Comparison of ENCODE assay signal across 1 cellular context in the genomic region with DNA sequence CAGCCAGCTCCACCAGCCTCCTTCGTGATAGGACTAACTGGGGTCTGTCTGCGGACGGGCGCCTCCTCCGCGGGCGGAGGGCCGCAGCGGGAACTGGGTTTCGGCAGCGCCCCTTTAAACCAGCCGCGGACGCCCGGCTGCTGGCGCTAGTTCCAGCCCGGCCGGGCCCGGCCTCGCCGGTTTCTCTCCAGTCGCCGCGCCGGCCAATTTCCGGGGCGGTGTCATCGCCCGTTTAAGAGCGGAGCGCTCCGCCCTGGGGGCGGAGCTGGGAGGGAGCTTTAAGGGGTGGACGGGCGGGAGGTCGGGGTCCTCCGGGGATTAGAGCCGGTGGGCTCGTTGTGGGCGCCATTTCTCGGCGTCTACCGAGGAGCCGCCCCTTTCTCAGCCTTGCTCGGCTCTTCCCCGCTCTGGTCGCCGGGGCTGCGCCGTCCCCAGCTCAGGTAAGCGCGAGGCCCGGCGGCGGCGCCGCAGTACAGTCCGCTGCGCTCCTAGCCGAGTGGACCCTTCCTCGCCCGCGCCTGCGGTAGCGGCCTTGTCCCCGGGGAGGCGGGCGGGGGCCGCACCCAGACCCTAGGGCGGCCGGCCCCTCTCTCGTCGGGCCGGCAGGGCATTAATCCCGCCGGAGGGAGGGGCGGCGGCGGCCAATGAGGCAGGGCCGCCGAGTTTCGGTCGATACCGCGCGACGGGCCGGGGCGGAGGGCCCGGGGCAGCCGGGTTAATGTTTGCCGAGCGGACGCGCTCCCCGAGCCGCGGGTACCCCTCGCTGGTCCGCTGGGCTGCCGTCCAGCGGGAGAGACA.
TF ChIP-seq lines count a peak whose summit lies in the region.

A gene (plus strand): TSS at position 307 of the 798 bp plus-strand sequence. CDS start 6,008 bp downstream, outside the sequence.

TF ChIP-seq in H1, 55 proteins besides CTCF, POLR2A, EP300 and RAD21:
- TF ChIP-seq, protein P1, sequence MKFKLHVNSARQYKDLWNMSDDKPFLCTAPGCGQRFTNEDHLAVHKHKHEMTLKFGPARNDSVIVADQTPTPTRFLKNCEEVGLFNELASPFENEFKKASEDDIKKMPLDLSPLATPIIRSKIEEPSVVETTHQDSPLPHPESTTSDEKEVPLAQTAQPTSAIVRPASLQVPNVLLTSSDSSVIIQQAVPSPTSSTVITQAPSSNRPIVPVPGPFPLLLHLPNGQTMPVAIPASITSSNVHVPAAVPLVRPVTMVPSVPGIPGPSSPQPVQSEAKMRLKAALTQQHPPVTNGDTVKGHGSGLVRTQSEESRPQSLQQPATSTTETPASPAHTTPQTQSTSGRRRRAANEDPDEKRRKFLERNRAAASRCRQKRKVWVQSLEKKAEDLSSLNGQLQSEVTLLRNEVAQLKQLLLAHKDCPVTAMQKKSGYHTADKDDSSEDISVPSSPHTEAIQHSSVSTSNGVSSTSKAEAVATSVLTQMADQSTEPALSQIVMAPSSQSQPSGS (IDR thresholded peaks at IDR 0.05; ENCODE audit: low read length) = no peak
- TF ChIP-seq NANOG (IDR thresholded peaks at IDR 0.05; ENCODE audit: insufficient read depth, low read depth, low read length, poor library complexity, severe bottlenecking) = no peak
- TF ChIP-seq TAF7 (optimal IDR thresholded peaks at IDR 0.05; ENCODE audit: borderline replicate concordance, low read depth, low read length) = peak; percentile 60
- no peak for TF ChIP-seq GTF2F1 (IDR thresholded peaks at IDR 0.05; ENCODE audit: borderline replicate concordance, low read depth, low read length)
- peak; percentile 34 for TF ChIP-seq CREB1 (IDR thresholded peaks at IDR 0.05)
- no peak for TF ChIP-seq JUN (IDR thresholded peaks at IDR 0.05; ENCODE audit: low read depth, low read length)
- no peak for TF ChIP-seq CBX5 (IDR thresholded peaks at IDR 0.05; ENCODE audit: low read depth, low read length)
- TF ChIP-seq SP2 (IDR thresholded peaks at IDR 0.05; ENCODE audit: low read length) = no peak
- peak; percentile 96 for TF ChIP-seq ASH2L (IDR thresholded peaks at IDR 0.05; ENCODE audit: low read length)
- no peak for TF ChIP-seq RNF2 (IDR thresholded peaks at IDR 0.05; ENCODE audit: borderline replicate concordance, low read depth, low read length, missing control alignments, poor library complexity, severe bottlenecking)
- TF ChIP-seq, protein P2, sequence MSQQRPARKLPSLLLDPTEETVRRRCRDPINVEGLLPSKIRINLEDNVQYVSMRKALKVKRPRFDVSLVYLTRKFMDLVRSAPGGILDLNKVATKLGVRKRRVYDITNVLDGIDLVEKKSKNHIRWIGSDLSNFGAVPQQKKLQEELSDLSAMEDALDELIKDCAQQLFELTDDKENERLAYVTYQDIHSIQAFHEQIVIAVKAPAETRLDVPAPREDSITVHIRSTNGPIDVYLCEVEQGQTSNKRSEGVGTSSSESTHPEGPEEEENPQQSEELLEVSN (IDR thresholded peaks at IDR 0.05) = peak; percentile 98
- peak; percentile 75; the same call in 1 of the 2 replicates for TF ChIP-seq TCF12 (IDR thresholded peaks at IDR 0.05; ENCODE audit: low read depth, low read length)
- TF ChIP-seq, protein P3, sequence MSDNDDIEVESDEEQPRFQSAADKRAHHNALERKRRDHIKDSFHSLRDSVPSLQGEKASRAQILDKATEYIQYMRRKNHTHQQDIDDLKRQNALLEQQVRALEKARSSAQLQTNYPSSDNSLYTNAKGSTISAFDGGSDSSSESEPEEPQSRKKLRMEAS (IDR thresholded peaks at IDR 0.05) = peak; percentile 99
- TF ChIP-seq SIRT6 (IDR thresholded peaks at IDR 0.05; ENCODE audit: low read length) = no peak
- peak; percentile 90 for TF ChIP-seq SP1 (IDR thresholded peaks at IDR 0.05; ENCODE audit: low read depth, low read length)
- TF ChIP-seq CHD1 (IDR thresholded peaks at IDR 0.05; ENCODE audit: low read depth, low read length) = no peak
- TF ChIP-seq RBBP5 (IDR thresholded peaks at IDR 0.05; ENCODE audit: borderline replicate concordance, low read depth, low read length) = 0 out of 2 replicates have a peak, but pooled peaks have one; percentile 73
- no peak for TF ChIP-seq ZNF274 (IDR thresholded peaks at IDR 0.05; ENCODE audit: borderline replicate concordance, extremely low read depth, low read length)
- TF ChIP-seq TAF1 (IDR thresholded peaks at IDR 0.05; ENCODE audit: low read depth, low read length) = peak; percentile 86
- TF ChIP-seq, protein P4, sequence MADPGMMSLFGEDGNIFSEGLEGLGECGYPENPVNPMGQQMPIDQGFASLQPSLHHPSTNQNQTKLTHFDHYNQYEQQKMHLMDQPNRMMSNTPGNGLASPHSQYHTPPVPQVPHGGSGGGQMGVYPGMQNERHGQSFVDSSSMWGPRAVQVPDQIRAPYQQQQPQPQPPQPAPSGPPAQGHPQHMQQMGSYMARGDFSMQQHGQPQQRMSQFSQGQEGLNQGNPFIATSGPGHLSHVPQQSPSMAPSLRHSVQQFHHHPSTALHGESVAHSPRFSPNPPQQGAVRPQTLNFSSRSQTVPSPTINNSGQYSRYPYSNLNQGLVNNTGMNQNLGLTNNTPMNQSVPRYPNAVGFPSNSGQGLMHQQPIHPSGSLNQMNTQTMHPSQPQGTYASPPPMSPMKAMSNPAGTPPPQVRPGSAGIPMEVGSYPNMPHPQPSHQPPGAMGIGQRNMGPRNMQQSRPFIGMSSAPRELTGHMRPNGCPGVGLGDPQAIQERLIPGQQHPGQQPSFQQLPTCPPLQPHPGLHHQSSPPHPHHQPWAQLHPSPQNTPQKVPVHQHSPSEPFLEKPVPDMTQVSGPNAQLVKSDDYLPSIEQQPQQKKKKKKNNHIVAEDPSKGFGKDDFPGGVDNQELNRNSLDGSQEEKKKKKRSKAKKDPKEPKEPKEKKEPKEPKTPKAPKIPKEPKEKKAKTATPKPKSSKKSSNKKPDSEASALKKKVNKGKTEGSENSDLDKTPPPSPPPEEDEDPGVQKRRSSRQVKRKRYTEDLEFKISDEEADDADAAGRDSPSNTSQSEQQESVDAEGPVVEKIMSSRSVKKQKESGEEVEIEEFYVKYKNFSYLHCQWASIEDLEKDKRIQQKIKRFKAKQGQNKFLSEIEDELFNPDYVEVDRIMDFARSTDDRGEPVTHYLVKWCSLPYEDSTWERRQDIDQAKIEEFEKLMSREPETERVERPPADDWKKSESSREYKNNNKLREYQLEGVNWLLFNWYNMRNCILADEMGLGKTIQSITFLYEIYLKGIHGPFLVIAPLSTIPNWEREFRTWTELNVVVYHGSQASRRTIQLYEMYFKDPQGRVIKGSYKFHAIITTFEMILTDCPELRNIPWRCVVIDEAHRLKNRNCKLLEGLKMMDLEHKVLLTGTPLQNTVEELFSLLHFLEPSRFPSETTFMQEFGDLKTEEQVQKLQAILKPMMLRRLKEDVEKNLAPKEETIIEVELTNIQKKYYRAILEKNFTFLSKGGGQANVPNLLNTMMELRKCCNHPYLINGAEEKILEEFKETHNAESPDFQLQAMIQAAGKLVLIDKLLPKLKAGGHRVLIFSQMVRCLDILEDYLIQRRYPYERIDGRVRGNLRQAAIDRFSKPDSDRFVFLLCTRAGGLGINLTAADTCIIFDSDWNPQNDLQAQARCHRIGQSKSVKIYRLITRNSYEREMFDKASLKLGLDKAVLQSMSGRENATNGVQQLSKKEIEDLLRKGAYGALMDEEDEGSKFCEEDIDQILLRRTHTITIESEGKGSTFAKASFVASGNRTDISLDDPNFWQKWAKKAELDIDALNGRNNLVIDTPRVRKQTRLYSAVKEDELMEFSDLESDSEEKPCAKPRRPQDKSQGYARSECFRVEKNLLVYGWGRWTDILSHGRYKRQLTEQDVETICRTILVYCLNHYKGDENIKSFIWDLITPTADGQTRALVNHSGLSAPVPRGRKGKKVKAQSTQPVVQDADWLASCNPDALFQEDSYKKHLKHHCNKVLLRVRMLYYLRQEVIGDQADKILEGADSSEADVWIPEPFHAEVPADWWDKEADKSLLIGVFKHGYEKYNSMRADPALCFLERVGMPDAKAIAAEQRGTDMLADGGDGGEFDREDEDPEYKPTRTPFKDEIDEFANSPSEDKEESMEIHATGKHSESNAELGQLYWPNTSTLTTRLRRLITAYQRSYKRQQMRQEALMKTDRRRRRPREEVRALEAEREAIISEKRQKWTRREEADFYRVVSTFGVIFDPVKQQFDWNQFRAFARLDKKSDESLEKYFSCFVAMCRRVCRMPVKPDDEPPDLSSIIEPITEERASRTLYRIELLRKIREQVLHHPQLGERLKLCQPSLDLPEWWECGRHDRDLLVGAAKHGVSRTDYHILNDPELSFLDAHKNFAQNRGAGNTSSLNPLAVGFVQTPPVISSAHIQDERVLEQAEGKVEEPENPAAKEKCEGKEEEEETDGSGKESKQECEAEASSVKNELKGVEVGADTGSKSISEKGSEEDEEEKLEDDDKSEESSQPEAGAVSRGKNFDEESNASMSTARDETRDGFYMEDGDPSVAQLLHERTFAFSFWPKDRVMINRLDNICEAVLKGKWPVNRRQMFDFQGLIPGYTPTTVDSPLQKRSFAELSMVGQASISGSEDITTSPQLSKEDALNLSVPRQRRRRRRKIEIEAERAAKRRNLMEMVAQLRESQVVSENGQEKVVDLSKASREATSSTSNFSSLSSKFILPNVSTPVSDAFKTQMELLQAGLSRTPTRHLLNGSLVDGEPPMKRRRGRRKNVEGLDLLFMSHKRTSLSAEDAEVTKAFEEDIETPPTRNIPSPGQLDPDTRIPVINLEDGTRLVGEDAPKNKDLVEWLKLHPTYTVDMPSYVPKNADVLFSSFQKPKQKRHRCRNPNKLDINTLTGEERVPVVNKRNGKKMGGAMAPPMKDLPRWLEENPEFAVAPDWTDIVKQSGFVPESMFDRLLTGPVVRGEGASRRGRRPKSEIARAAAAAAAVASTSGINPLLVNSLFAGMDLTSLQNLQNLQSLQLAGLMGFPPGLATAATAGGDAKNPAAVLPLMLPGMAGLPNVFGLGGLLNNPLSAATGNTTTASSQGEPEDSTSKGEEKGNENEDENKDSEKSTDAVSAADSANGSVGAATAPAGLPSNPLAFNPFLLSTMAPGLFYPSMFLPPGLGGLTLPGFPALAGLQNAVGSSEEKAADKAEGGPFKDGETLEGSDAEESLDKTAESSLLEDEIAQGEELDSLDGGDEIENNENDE (IDR thresholded peaks at IDR 0.05; ENCODE audit: insufficient replicate concordance, low read length) = no peak
- no peak for TF ChIP-seq MAFK (IDR thresholded peaks at IDR 0.05; ENCODE audit: low read depth, low read length)
- TF ChIP-seq EZH2 (IDR thresholded peaks at IDR 0.05; ENCODE audit: low read depth, low read length, severe bottlenecking) = no peak
- TF ChIP-seq PHF8 (conservative IDR thresholded peaks at IDR 0.05; ENCODE audit: low read depth, low read length) = peak; percentile 96
- 0 out of 2 replicates have a peak, but pooled peaks have one; percentile 16 for TF ChIP-seq SP4 (IDR thresholded peaks at IDR 0.05; ENCODE audit: low read length)
- peak; percentile 93 for TF ChIP-seq TBP (IDR thresholded peaks at IDR 0.05; ENCODE audit: low read depth, low read length)
- TF ChIP-seq HDAC2 (IDR thresholded peaks at IDR 0.05; ENCODE audit: borderline replicate concordance in 1 of 2, low read depth in 2 of 2, low read length in 2 of 2) = no peak; a peak in 1 of 4 replicates
- TF ChIP-seq POLR2AphosphoS5 (IDR thresholded peaks at IDR 0.05; ENCODE audit: low read depth, low read length) = peak; percentile 75
- no peak for TF ChIP-seq CBX8 (IDR thresholded peaks at IDR 0.05; ENCODE audit: borderline replicate concordance, low read depth, low read length)
- TF ChIP-seq CTBP2 (IDR thresholded peaks at IDR 0.05; ENCODE audit: borderline replicate concordance, insufficient read depth, insufficient read length, low read length) = no peak
- TF ChIP-seq, protein P5, sequence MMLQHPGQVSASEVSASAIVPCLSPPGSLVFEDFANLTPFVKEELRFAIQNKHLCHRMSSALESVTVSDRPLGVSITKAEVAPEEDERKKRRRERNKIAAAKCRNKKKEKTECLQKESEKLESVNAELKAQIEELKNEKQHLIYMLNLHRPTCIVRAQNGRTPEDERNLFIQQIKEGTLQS (IDR thresholded peaks at IDR 0.05; ENCODE audit: insufficient read depth, low read depth, low read length) = no peak
- TF ChIP-seq CEBPB (IDR thresholded peaks at IDR 0.05; ENCODE audit: low read depth, low read length) = no peak
- peak; percentile 19 to 23; a peak in 1 of 4 replicates for TF ChIP-seq SIN3A (conservative IDR thresholded peaks at IDR 0.05 in 1 of 2, IDR thresholded peaks at IDR 0.05 in 1 of 2; ENCODE audit: low read depth in 1 of 2, low read length in 2 of 2)
- TF ChIP-seq SIX5 (IDR thresholded peaks at IDR 0.05; ENCODE audit: low read depth, low read length) = no peak
- no peak for TF ChIP-seq BRCA1 (IDR thresholded peaks at IDR 0.05; ENCODE audit: low read depth, low read length)
- peak; percentile 84 for TF ChIP-seq YY1 (IDR thresholded peaks at IDR 0.05; ENCODE audit: low read depth, low read length)
- no peak for TF ChIP-seq KDM1A (IDR thresholded peaks at IDR 0.05; ENCODE audit: borderline replicate concordance, low read length)
- TF ChIP-seq SUZ12 (IDR thresholded peaks at IDR 0.05; ENCODE audit: low read length) = no peak
- no peak for TF ChIP-seq GABPA (IDR thresholded peaks at IDR 0.05; ENCODE audit: borderline replicate concordance, insufficient read depth, low read length)
- TF ChIP-seq RXRA (IDR thresholded peaks at IDR 0.05; ENCODE audit: insufficient read depth, low read depth, low read length) = no peak
- TF ChIP-seq SRF (IDR thresholded peaks at IDR 0.05; ENCODE audit: low read depth, low read length) = no peak
- no peak for TF ChIP-seq KDM5A (IDR thresholded peaks at IDR 0.05; ENCODE audit: low read length)
- no peak for TF ChIP-seq POU5F1 (IDR thresholded peaks at IDR 0.05; ENCODE audit: low read depth, low read length)
- no peak for TF ChIP-seq JUND (IDR thresholded peaks at IDR 0.05; ENCODE audit: low read length)
- TF ChIP-seq CHD2 (IDR thresholded peaks at IDR 0.05; ENCODE audit: low read length) = peak; percentile 25; the same call in 1 of the 2 replicates
- no peak for TF ChIP-seq RFX5 (IDR thresholded peaks at IDR 0.05; ENCODE audit: borderline replicate concordance, low read depth, low read length)
- TF ChIP-seq FOSL1 (IDR thresholded peaks at IDR 0.05; ENCODE audit: insufficient read depth, low read depth, low read length) = no peak
- no peak for TF ChIP-seq SAP30 (IDR thresholded peaks at IDR 0.05; ENCODE audit: insufficient read depth, insufficient replicate concordance, low read length)
- TF ChIP-seq BACH1 (IDR thresholded peaks at IDR 0.05; ENCODE audit: low read length) = no peak
- no peak for TF ChIP-seq EGR1 (IDR thresholded peaks at IDR 0.05; ENCODE audit: borderline replicate concordance, low read depth, low read length)
- no peak for TF ChIP-seq NRF1 (IDR thresholded peaks at IDR 0.05; ENCODE audit: low read depth, low read length)
- no peak for TF ChIP-seq BCL11A (IDR thresholded peaks at IDR 0.05; ENCODE audit: low read depth in 2 of 2, low read length in 2 of 2)
- no peak for TF ChIP-seq TEAD4 (IDR thresholded peaks at IDR 0.05; ENCODE audit: low read depth, low read length)
- TF ChIP-seq, protein P6, sequence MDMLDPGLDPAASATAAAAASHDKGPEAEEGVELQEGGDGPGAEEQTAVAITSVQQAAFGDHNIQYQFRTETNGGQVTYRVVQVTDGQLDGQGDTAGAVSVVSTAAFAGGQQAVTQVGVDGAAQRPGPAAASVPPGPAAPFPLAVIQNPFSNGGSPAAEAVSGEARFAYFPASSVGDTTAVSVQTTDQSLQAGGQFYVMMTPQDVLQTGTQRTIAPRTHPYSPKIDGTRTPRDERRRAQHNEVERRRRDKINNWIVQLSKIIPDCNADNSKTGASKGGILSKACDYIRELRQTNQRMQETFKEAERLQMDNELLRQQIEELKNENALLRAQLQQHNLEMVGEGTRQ (IDR thresholded peaks at IDR 0.05; ENCODE audit: low read length) = no peak
- TF ChIP-seq KDM4A (IDR thresholded peaks at IDR 0.05; ENCODE audit: low read depth, low read length, severe bottlenecking) = peak; percentile 78
- TF ChIP-seq HDAC6 (IDR thresholded peaks at IDR 0.05; ENCODE audit: low read depth, low read length) = no peak
